Comparison of ENCODE assay signal across 25 cellular contexts in genomic region chr16:28987170-28987853, GRCh38. TPM values are rescaled to one million over a fixed set of nuclear protein-coding genes. Genes with fewer than 3 reads are reported as not detected.
DNase-seq lines count a peak whose midpoint lies in the region; ATAC-seq, FAIRE-seq and TF ChIP-seq lines count a peak whose summit lies in the region.
"Had no signal": no experiment of that assay in that cellular context is flagged by ENCODE, and none has a peak within 500 bp of the region (broad histone marks: within the 10 kb centered on the region; RNA-seq: fewer than 3 reads in every experiment).

No MANE protein-coding gene starts in this region.

- H3K27ac ChIP-seq in KOPT-K1 (ENCODE audit: low read depth, low read length, poor library complexity, severe bottlenecking) (peak overlapping the region; percentile 100), GM12878 (ENCODE audit: control insufficient read depth, insufficient read depth) (no peak overlapping the region), skin epidermis (peak overlapping the region in 3 of 21 experiments; percentile 87 to 98 (median 95))
- H3K27ac ChIP-seq: prostate gland had no signal

- POLR2A ChIA-PET in GM12878 (lab: Charles Lee), result no interaction called here

- BruUV-seq in GM12878 (replicated peaks; lab: Mats Ljungman, UMichigan), result TSS peak; percentile 68

- no peak overlapping the region for H3K4me3 ChIP-seq in GM12878
- H3K4me3 ChIP-seq in skin epidermis, result peak overlapping the region in 4 of 7 experiments; percentile 1 to 41 (median 32)
- H3K4me3 ChIP-seq: prostate gland had no signal

- H3K79me2 ChIP-seq in GM12878 (ENCODE audit: control insufficient read depth, insufficient read depth, low read length), result no peaks in the 10 kb centered on the region

- peaks cover 12% of the 10 kb centered on the region for H3K4me1 ChIP-seq in GM12878 (ENCODE audit: control insufficient read depth, insufficient read depth, low read length)
- H3K4me1 ChIP-seq: prostate gland had no signal

- TF ChIP-seq EP300 in GM12878 (IDR thresholded peaks at IDR 0.05; ENCODE audit: borderline replicate concordance in 1 of 2, control insufficient read depth in 1 of 2, low read depth in 2 of 2, low read length in 2 of 2), result no peak

- no peak overlapping the region for H3K4me2 ChIP-seq in GM12878 (ENCODE audit: control insufficient read depth, insufficient read depth)

- WGBS in GM12878 (ENCODE audit: insufficient coverage, insufficient replicate concordance, low lambda C conversion rate, missing lambda C conversion rate), result 100% methylated on average over 4 of the region's 4 CpGs

- ATAC-seq in GM12878 (no peak), GM19023 (IDR thresholded peaks at IDR 0.05; ENCODE audit: unreplicated experiment) (no peak)
- ATAC-seq: heart left ventricle, left lobe of liver, WTC11 had no signal

- no peak for TF ChIP-seq POLR2A in GM12878 (IDR thresholded peaks at IDR 0.05; ENCODE audit: low read depth, low read length)

- no peak for FAIRE-seq in GM12878 (lab: Jason Lieb, UNC)
- FAIRE-seq: endothelial cell of umbilical vein, H54, small intestine had no signal

- RAD21 ChIA-PET in GM12878 (lab: Charles Lee; ENCODE audit: unreplicated experiment), result no interaction called here

- no peak overlapping the region for H2AFZ ChIP-seq in GM12878 (ENCODE audit: control insufficient read depth, low read depth, low read length)

- H3K9me3 Mint-ChIP-seq in activated naive CD4-positive, alpha-beta T cell treated with anti-CD3 and anti-CD28 coated beads for 36 hours, result peaks cover 7% of the 10 kb centered on the region

- no peak overlapping the region for H3K9ac ChIP-seq in GM12878 (ENCODE audit: control insufficient read depth, insufficient read depth, low read length)

- H4K20me1 ChIP-seq in GM12878 (ENCODE audit: control insufficient read depth, insufficient read depth), result no peaks in the 10 kb centered on the region

- in situ Hi-C loops in GM12878 (cut with MboI), result no loop called here

- no peak for DNase-seq in activated naive CD4-positive, alpha-beta T cell treated with anti-CD3 and anti-CD28 coated beads for 36 hours
- DNase-seq in activated naive CD4-positive, alpha-beta T cell (lab: John Stamatoyannopoulos, UW), result no peak
- DNase-seq in GM12878 (ENCODE audit: low read depth, low spot score) (no peak), SK-N-DZ (ENCODE audit: low spot score) (no peak), OCI-M1 (lab: John Stamatoyannopoulos, UW) (no peak)
- DNase-seq: cortex of kidney; DMS79 treated with DMSO at 0.1 percent for 48 hours; NCI-H1092; NCI-H1930; NCI-H2227 treated with DMSO at 0.1 percent for 48 hours; stimulated activated CD4-positive, alpha-beta T cell treated with anti-CD3 and anti-CD28 coated beads, Interleukin-2, amount 100 ng/mL, for 48 hours; stomach had no signal

- CTCF ChIA-PET in activated naive CD4-positive, alpha-beta T cell treated with anti-CD3 and anti-CD28 coated beads for 36 hours (lab: Charles Lee), result interaction anchor here (0.6 to 2.1 kb wide), 6 partner anchors 10 to 38 kb away, joined by 3 to 8 read pairs (median 6); partner anchors contain the start of gene SPNS1
- CTCF ChIA-PET in GM12878 (lab: Yijun Ruan, JAX), result interaction anchor here (0.9 to 3.0 kb wide), 3 partner anchors 10 to 15 kb away, joined by 3 to 18 read pairs (median 3); partner anchors contain the start of gene SPNS1

- H3K4me3 Mint-ChIP-seq in activated naive CD4-positive, alpha-beta T cell treated with anti-CD3 and anti-CD28 coated beads for 36 hours, result peak overlapping the region; percentile 100
- H3K4me3 Mint-ChIP-seq: mesothelial cell of epicardium, type B pancreatic cell, WTC11 had no signal

- no peaks in the 10 kb centered on the region for H3K27me3 ChIP-seq in GM12878 (replicated peaks in 1 of 2; ENCODE audit: control insufficient read depth in 2 of 2, insufficient read depth in 2 of 2, low read length in 1 of 2)
- H3K27me3 ChIP-seq: heart left ventricle, stomach had no signal

- no peaks in the 10 kb centered on the region for H3K27me3 Mint-ChIP-seq in activated naive CD4-positive, alpha-beta T cell treated with anti-CD3 and anti-CD28 coated beads for 36 hours (ENCODE audit: low read depth)
- H3K27me3 Mint-ChIP-seq: type B pancreatic cell had no signal

- H3K36me3 ChIP-seq in KOPT-K1 (ENCODE audit: insufficient read depth, low read length) (peaks cover 87% of the 10 kb centered on the region), GM12878 (ENCODE audit: control insufficient read depth in 2 of 2, insufficient read depth in 2 of 2, low read length in 1 of 2) (peaks cover 0 to 5% of the 10 kb centered on the region in 2 experiments; a peak in 3 of 4 replicates)

- H3K36me3 Mint-ChIP-seq in activated naive CD4-positive, alpha-beta T cell treated with anti-CD3 and anti-CD28 coated beads for 36 hours (ENCODE audit: low read depth), result peaks cover 65% of the 10 kb centered on the region

- SMC1A ChIA-PET in GM12878 (lab: Charles Lee; ENCODE audit: uncharacterized antibody, unreplicated experiment), result interaction anchor here (0.9 kb wide), 1 partner anchor 9 kb away, joined by 3 read pairs; no protein-coding TSS in a partner anchor

- TF ChIP-seq RAD21 in GM12878 (IDR thresholded peaks at IDR 0.05; ENCODE audit: insufficient read depth, low read depth, low read length), result no peak

- H3K4me1 Mint-ChIP-seq in activated naive CD4-positive, alpha-beta T cell treated with anti-CD3 and anti-CD28 coated beads for 36 hours (ENCODE audit: low read depth), result peaks cover 67% of the 10 kb centered on the region
- H3K4me1 Mint-ChIP-seq: mesothelial cell of epicardium, WTC11 had no signal

- H3K9me3 ChIP-seq in KOPT-K1 (ENCODE audit: insufficient read depth, low read length, poor library complexity, severe bottlenecking) (no peaks in the 10 kb centered on the region), GM12878 (replicated peaks; ENCODE audit: control insufficient read depth, insufficient read depth, low read length) (no peaks in the 10 kb centered on the region)
- H3K9me3 ChIP-seq: prostate gland had no signal

- intact Hi-C loops in activated naive CD4-positive, alpha-beta T cell treated with anti-CD3 and anti-CD28 coated beads for 36 hours (cut with micrococcal nuclease), result no loop called here
- intact Hi-C loops in GM12878 (cut with micrococcal nuclease; ENCODE audit: unreplicated experiment), result no loop called here

- H3K27ac Mint-ChIP-seq in activated naive CD4-positive, alpha-beta T cell treated with anti-CD3 and anti-CD28 coated beads for 36 hours, result peak overlapping the region; percentile 99
- H3K27ac Mint-ChIP-seq: mesothelial cell of epicardium, type B pancreatic cell, WTC11 had no signal

- no peak for TF ChIP-seq CTCF in GM12878 (IDR thresholded peaks at IDR 0.05 in 2 of 3, conservative IDR thresholded peaks at IDR 0.05 in 1 of 3; ENCODE audit: control insufficient read depth in 2 of 3, extremely low read depth in 1 of 3, insufficient read depth in 1 of 3, low read depth in 3 of 3, low read length in 3 of 3)

RNA-seq across cellular contexts. Expression of gene LAT, which starts 2.5 kb away (rescaled TPM):
- total RNA-seq in activated naive CD4-positive, alpha-beta T cell treated with anti-CD3 and anti-CD28 coated beads for 36 hours, result 100 to 1,000 TPM; 122 to 128 TPM
- 3.0 and 4.0 TPM in 2 replicates for total RNA-seq in GM12878 (2013; cell fraction: nucleolus; rRNA removed)
- total RNA-seq in GM12878 (2014; rRNA removed) (1.7 and 2.0 TPM in 2 replicates), GM12878 (2014; rRNA removed; fragmentation: Illumina TruSeq; extraction: Trizol) (2.0 and 2.2 TPM in 2 replicates), GM12878 (2021) (4.0 and 6.9 TPM in 2 replicates)
- polyA plus RNA-seq in GM12878 (2011; ENCODE audit: low read depth), result 0.64 TPM
- polyA plus RNA-seq in GM12878 (2011; rRNA removed) (3.3 and 5.3 TPM in 2 replicates), GM12878 (2014; fragmentation: Illumina TruSeq; extraction: Trizol) (1.6 and 2.0 TPM in 2 replicates), GM12878 (2014; fragmentation: Nextera tagmentation; extraction: Ambion mirVana) (1 to 10 TPM in 1 of 2 experiments, under 1 TPM in 1; 0.39 to 1.2 TPM), GM12878 (2014; rRNA removed) (4.5 and 8.0 TPM in 2 replicates), GM12878 (2016; fragmentation: Nextera tagmentation; extraction: Ambion mirVana) (1 to 10 TPM; 1.7 to 4.0 TPM)
- polyA plus RNA-seq in GM12878 (2011; cell fraction: cytosol; rRNA removed), result 11.4 and 12.2 TPM in 2 replicates
- 51.2 and 52.4 TPM in 2 replicates for polyA plus RNA-seq in GM12878 (2011; cell fraction: nucleus; rRNA removed)
- 2.5 and 3.3 TPM in 2 replicates for polyA plus RNA-seq in GM12878 (2012)
- 8.0 and 8.8 TPM in 2 replicates for polyA minus RNA-seq in GM12878 (2011; rRNA and poly(A)+ RNA removed)
- 4.1 and 4.5 TPM in 2 replicates for polyA minus RNA-seq in GM12878 (2011; cell fraction: cytosol; rRNA and poly(A)+ RNA removed)
- polyA minus RNA-seq in GM12878 (2011; cell fraction: nucleus; rRNA and poly(A)+ RNA removed), result 9.7 and 14.4 TPM in 2 replicates
- 0.63 and 1.9 TPM in 2 replicates for polyA plus RNA-seq in SK-N-DZ (2014; cell fraction: cytosol; rRNA removed)
- polyA plus RNA-seq in SK-N-DZ (2014; cell fraction: nucleus; rRNA removed), result 21.0 and 32.2 TPM in 2 replicates

RNA-seq across cellular contexts. Expression of gene SPNS1, which starts 12.7 kb away (rescaled TPM):
- total RNA-seq in activated naive CD4-positive, alpha-beta T cell treated with anti-CD3 and anti-CD28 coated beads for 36 hours, result 10 to 100 TPM; 10.3 to 10.5 TPM
- total RNA-seq in GM12878 (2013; cell fraction: nucleolus; rRNA removed), result 14.1 and 15.0 TPM in 2 replicates
- total RNA-seq in GM12878 (2014; rRNA removed) (13.2 and 16.7 TPM in 2 replicates), GM12878 (2014; rRNA removed; fragmentation: Illumina TruSeq; extraction: Trizol) (3.7 and 4.1 TPM in 2 replicates), GM12878 (2021) (26.5 and 27.8 TPM in 2 replicates)
- polyA plus RNA-seq in GM12878 (2011; ENCODE audit: low read depth), result 4.4 TPM
- polyA plus RNA-seq in GM12878 (2011; rRNA removed) (2.7 and 4.8 TPM in 2 replicates), GM12878 (2014; fragmentation: Illumina TruSeq; extraction: Trizol) (2.5 and 7.2 TPM in 2 replicates), GM12878 (2014; fragmentation: Nextera tagmentation; extraction: Ambion mirVana) (1 to 10 TPM in 1 of 2 experiments, under 1 TPM in 1; 0.16 to 2.3 TPM), GM12878 (2014; rRNA removed) (21.4 and 22.5 TPM in 2 replicates), GM12878 (2016; fragmentation: Nextera tagmentation; extraction: Ambion mirVana) (10 to 100 TPM; 27.4 to 37.6 TPM)
- 9.2 and 13.6 TPM in 2 replicates for polyA plus RNA-seq in GM12878 (2011; cell fraction: cytosol; rRNA removed)
- polyA plus RNA-seq in GM12878 (2011; cell fraction: nucleus; rRNA removed), result 38.6 and 55.4 TPM in 2 replicates
- 13.4 and 14.3 TPM in 2 replicates for polyA plus RNA-seq in GM12878 (2012)
- 4.4 and 7.5 TPM in 2 replicates for polyA minus RNA-seq in GM12878 (2011; rRNA and poly(A)+ RNA removed)
- polyA minus RNA-seq in GM12878 (2011; cell fraction: cytosol; rRNA and poly(A)+ RNA removed), result 4.8 and 5.6 TPM in 2 replicates
- 4.0 and 8.2 TPM in 2 replicates for polyA minus RNA-seq in GM12878 (2011; cell fraction: nucleus; rRNA and poly(A)+ RNA removed)
- 51.1 and 55.8 TPM in 2 replicates for polyA plus RNA-seq in SK-N-DZ (2014; cell fraction: cytosol; rRNA removed)
- 43.3 and 43.6 TPM in 2 replicates for polyA plus RNA-seq in SK-N-DZ (2014; cell fraction: nucleus; rRNA removed)

RNA-seq across cellular contexts. Expression of gene NFATC2IP, which starts 36.6 kb away (rescaled TPM):
- total RNA-seq in activated naive CD4-positive, alpha-beta T cell treated with anti-CD3 and anti-CD28 coated beads for 36 hours, result 10 to 100 TPM; 55.5 to 58.9 TPM
- total RNA-seq in GM12878 (2013; cell fraction: nucleolus; rRNA removed), result 142 and 145 TPM in 2 replicates
- total RNA-seq in GM12878 (2014; rRNA removed), result 52.1 and 54.4 TPM in 2 replicates
- total RNA-seq in GM12878 (2014; rRNA removed; fragmentation: Illumina TruSeq; extraction: Trizol), result 33.8 and 37.8 TPM in 2 replicates
- total RNA-seq in GM12878 (2021), result 44.3 and 51.8 TPM in 2 replicates
- 29.6 TPM for polyA plus RNA-seq in GM12878 (2011; ENCODE audit: low read depth)
- polyA plus RNA-seq in GM12878 (2011; rRNA removed), result 80.2 and 93.9 TPM in 2 replicates
- 85.1 and 104 TPM in 2 replicates for polyA plus RNA-seq in GM12878 (2011; cell fraction: cytosol; rRNA removed)
- polyA plus RNA-seq in GM12878 (2011; cell fraction: nucleus; rRNA removed), result 186 and 193 TPM in 2 replicates
- polyA plus RNA-seq in GM12878 (2012), result 33.0 and 38.1 TPM in 2 replicates
- 57.1 and 60.7 TPM in 2 replicates for polyA plus RNA-seq in GM12878 (2014; fragmentation: Illumina TruSeq; extraction: Trizol)
- polyA plus RNA-seq in GM12878 (2014; fragmentation: Nextera tagmentation; extraction: Ambion mirVana), result 10 to 100 TPM; 12.2 to 16.2 TPM
- 75.1 and 75.2 TPM in 2 replicates for polyA plus RNA-seq in GM12878 (2014; rRNA removed)
- 10 to 100 TPM; 41.2 to 42.0 TPM for polyA plus RNA-seq in GM12878 (2016; fragmentation: Nextera tagmentation; extraction: Ambion mirVana)
- polyA minus RNA-seq in GM12878 (2011; rRNA and poly(A)+ RNA removed), result 54.8 and 72.3 TPM in 2 replicates
- 14.2 and 17.6 TPM in 2 replicates for polyA minus RNA-seq in GM12878 (2011; cell fraction: cytosol; rRNA and poly(A)+ RNA removed)
- 42.8 and 83.8 TPM in 2 replicates for polyA minus RNA-seq in GM12878 (2011; cell fraction: nucleus; rRNA and poly(A)+ RNA removed)
- 40.0 and 57.1 TPM in 2 replicates for polyA plus RNA-seq in SK-N-DZ (2014; cell fraction: cytosol; rRNA removed)
- 114 and 154 TPM in 2 replicates for polyA plus RNA-seq in SK-N-DZ (2014; cell fraction: nucleus; rRNA removed)

RNA-seq across cellular contexts. Expression of gene CD19, which starts 55.5 kb away (rescaled TPM):
- total RNA-seq in activated naive CD4-positive, alpha-beta T cell treated with anti-CD3 and anti-CD28 coated beads for 36 hours, result under 1 TPM; 0.19 to 0.22 TPM
- total RNA-seq in GM12878 (2013; cell fraction: nucleolus; rRNA removed), result 137 and 156 TPM in 2 replicates
- total RNA-seq in GM12878 (2014; rRNA removed) (93.0 and 99.7 TPM in 2 replicates), GM12878 (2014; rRNA removed; fragmentation: Illumina TruSeq; extraction: Trizol) (41.5 and 45.1 TPM in 2 replicates), GM12878 (2021) (86.1 and 91.6 TPM in 2 replicates)
- 24.1 TPM for polyA plus RNA-seq in GM12878 (2011; ENCODE audit: low read depth)
- polyA plus RNA-seq in GM12878 (2011; rRNA removed) (32.1 and 53.9 TPM in 2 replicates), GM12878 (2014; fragmentation: Illumina TruSeq; extraction: Trizol) (38.0 and 62.8 TPM in 2 replicates), GM12878 (2014; fragmentation: Nextera tagmentation; extraction: Ambion mirVana) (1 to 10 TPM; 1.2 to 7.0 TPM), GM12878 (2014; rRNA removed) (125 and 129 TPM in 2 replicates), GM12878 (2016; fragmentation: Nextera tagmentation; extraction: Ambion mirVana) (100 to 1,000 TPM in 1 of 2 experiments, 10 to 100 TPM in 1; 98.1 to 114 TPM)
- 62.7 and 74.0 TPM in 2 replicates for polyA plus RNA-seq in GM12878 (2011; cell fraction: cytosol; rRNA removed)
- polyA plus RNA-seq in GM12878 (2011; cell fraction: nucleus; rRNA removed), result 333 and 375 TPM in 2 replicates
- polyA plus RNA-seq in GM12878 (2012), result 71.8 and 78.8 TPM in 2 replicates
- 22.8 and 49.7 TPM in 2 replicates for polyA minus RNA-seq in GM12878 (2011; rRNA and poly(A)+ RNA removed)
- polyA minus RNA-seq in GM12878 (2011; cell fraction: cytosol; rRNA and poly(A)+ RNA removed), result 17.9 and 18.0 TPM in 2 replicates
- polyA minus RNA-seq in GM12878 (2011; cell fraction: nucleus; rRNA and poly(A)+ RNA removed), result 38.1 and 48.0 TPM in 2 replicates
- polyA plus RNA-seq in SK-N-DZ (2014; cell fraction: cytosol; rRNA removed), result not detected in 2 replicates
- polyA plus RNA-seq in SK-N-DZ (2014; cell fraction: nucleus; rRNA removed), result 0.12 and 0.32 TPM in 2 replicates
- total RNA-seq: endothelial cell of umbilical vein, HT1080, left lobe of liver, mesothelial cell of epicardium had no signal

Comparison
In these comparisons a context has a peak if more than half of its experiments do, and no peak if none do; other contexts are left out.
1. RNA of gene LAT, which starts 2.5 kb away (total RNA-seq): 122 to 128 TPM in activated naive CD4-positive, alpha-beta T cell treated with anti-CD3 and anti-CD28 coated beads for 36 hours; 1.7 to 6.9 TPM in GM12878; every median in the first group is over 10 times any median in the second.